15 cellular contexts compared by ENCODE assay signal in the genomic region with DNA sequence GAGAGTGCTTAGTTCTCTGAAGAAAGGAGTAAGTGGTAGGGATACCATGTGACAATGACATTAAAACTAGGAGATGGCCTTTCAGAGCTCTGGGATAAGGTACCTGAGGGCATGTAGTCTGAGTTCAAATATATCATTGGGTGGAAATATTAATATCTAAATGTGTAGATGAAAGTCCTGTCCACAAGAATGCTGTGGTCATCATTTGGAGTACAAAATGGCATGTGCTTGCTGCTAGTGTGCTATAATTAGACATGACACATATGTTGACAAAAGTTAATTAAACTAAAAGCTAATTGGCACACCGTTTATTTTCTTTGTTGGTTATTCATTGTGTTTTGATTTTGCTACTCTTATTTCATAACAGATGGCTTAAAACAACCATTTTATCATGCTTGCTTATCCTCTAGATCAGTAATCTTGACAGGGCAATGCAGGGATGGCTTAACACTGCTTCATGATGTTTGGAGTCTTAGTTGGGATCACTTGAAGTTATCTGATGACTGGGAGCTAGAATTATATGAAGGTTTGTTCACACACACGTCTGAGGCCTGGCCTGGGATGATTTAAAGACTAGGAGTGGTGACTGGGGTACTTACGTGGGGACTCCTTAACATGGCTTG. TPM values are rescaled to one million over a fixed set of nuclear protein-coding genes. Genes with fewer than 3 reads are reported as not detected.
DNase-seq lines count a peak whose midpoint lies in the region; ATAC-seq and TF ChIP-seq lines count a peak whose summit lies in the region.
"Had no signal": no experiment of that assay in that cellular context is flagged by ENCODE, and none has a peak within 500 bp of the region (broad histone marks: within the 10 kb centered on the region; RNA-seq: fewer than 3 reads in every experiment).

No MANE protein-coding gene starts in this region.

- H3K4me3 ChIP-seq in HEK293 (ENCODE audit: low read depth, low read length) (no peak overlapping the region), fibroblast of villous mesenchyme (ENCODE audit: low read depth, low read length) (no peak overlapping the region), gastrocnemius medialis (no peak overlapping the region)
- H3K4me3 ChIP-seq in CD8-positive, alpha-beta T cell (ENCODE audit: low read depth, low read length) = no peak overlapping the region
- H3K4me3 ChIP-seq: GM23338 had no signal

- H3K36me3 Mint-ChIP-seq in CD8-positive, alpha-beta T cell = peaks cover 36% of the 10 kb centered on the region

- H3K4me1 Mint-ChIP-seq in CD8-positive, alpha-beta T cell (ENCODE audit: low read depth) = no peaks in the 10 kb centered on the region

- no peak for TF ChIP-seq POLR2A in gastrocnemius medialis (IDR thresholded peaks at IDR 0.05)

- no peaks in the 10 kb centered on the region for H3K27me3 Mint-ChIP-seq in CD8-positive, alpha-beta T cell (ENCODE audit: low read depth)
- H3K27me3 Mint-ChIP-seq: CD4-positive, alpha-beta memory T cell had no signal

- intact Hi-C loops in gastrocnemius medialis (cut with DNase I; ENCODE audit: low total_unique reads) = no loop called here
- intact Hi-C loops in left colon (cut with DNase I, micrococcal nuclease) = no loop called here
- intact Hi-C loops in CD8-positive, alpha-beta T cell (cut with DNase I, micrococcal nuclease) = no loop called here

- peaks cover 0 to 31% of the 10 kb centered on the region in 2 experiments; a peak in 2 of 3 replicates for H3K36me3 ChIP-seq in HEK293 (ENCODE audit: control insufficient read depth in 2 of 2, insufficient read depth in 1 of 2, low read length in 2 of 2)
- peaks cover 0 to 32% of the 10 kb centered on the region in 2 donors for H3K36me3 ChIP-seq in gastrocnemius medialis
- H3K36me3 ChIP-seq in CD8-positive, alpha-beta T cell (ENCODE audit: insufficient read depth, low read length) = no peaks in the 10 kb centered on the region
- H3K36me3 ChIP-seq: BE2C had no signal

- no peak overlapping the region for H3K27ac Mint-ChIP-seq in CD8-positive, alpha-beta T cell
- H3K27ac Mint-ChIP-seq: GM23338 had no signal

- POLR2A ChIA-PET in HEK293 (lab: Yijun Ruan, JAX) = no interaction called here
- POLR2A ChIA-PET in CD8-positive, alpha-beta T cell (lab: Charles Lee) = no interaction called here

- no peaks in the 10 kb centered on the region for H3K4me1 ChIP-seq in HEK293 (ENCODE audit: control insufficient read depth, insufficient read depth, low read length)
- peaks cover 0 to 4% of the 10 kb centered on the region in 2 donors for H3K4me1 ChIP-seq in gastrocnemius medialis
- H3K4me1 ChIP-seq in CD8-positive, alpha-beta T cell (ENCODE audit: insufficient read depth, low read length) = no peaks in the 10 kb centered on the region
- H3K4me1 ChIP-seq: BE2C had no signal

- H3K9me3 Mint-ChIP-seq in CD8-positive, alpha-beta T cell = no peaks in the 10 kb centered on the region
- H3K9me3 Mint-ChIP-seq: CD4-positive, alpha-beta memory T cell; GM23338 had no signal

- H3K9me3 ChIP-seq in HEK293 (ENCODE audit: control insufficient read depth, insufficient read depth, low read depth, low read length) = no peaks in the 10 kb centered on the region
- H3K9me3 ChIP-seq in gastrocnemius medialis = no peaks in the 10 kb centered on the region
- no peaks in the 10 kb centered on the region for H3K9me3 ChIP-seq in CD8-positive, alpha-beta T cell (ENCODE audit: low read length)
- H3K9me3 ChIP-seq: BE2C had no signal

- ATAC-seq in gastrocnemius medialis (peak; percentile 44 to 68), left colon (no peak), HG02759 (IDR thresholded peaks at IDR 0.05; ENCODE audit: unreplicated experiment) (no peak)
- no peak for ATAC-seq in CD8-positive, alpha-beta T cell
- ATAC-seq: GM23338 had no signal

- no peak overlapping the region for H3K4me3 Mint-ChIP-seq in CD8-positive, alpha-beta T cell
- H3K4me3 Mint-ChIP-seq: CD4-positive, alpha-beta memory T cell; GM23338 had no signal

- H3K27me3 ChIP-seq in gastrocnemius medialis = no peaks in the 10 kb centered on the region
- H3K27me3 ChIP-seq in CD8-positive, alpha-beta T cell (ENCODE audit: insufficient read depth, low read length) = no peaks in the 10 kb centered on the region
- H3K27me3 ChIP-seq: BE2C had no signal

- CTCF ChIA-PET in HEK293 (lab: Yijun Ruan, JAX) = interaction anchor here (0.5 to 1.0 kb wide), 3 partner anchors 16 to 351 kb away, joined by 3 read pairs; no protein-coding TSS in a partner anchor
- CTCF ChIA-PET in CD8-positive, alpha-beta T cell (lab: Charles Lee) = interaction anchor here (0.9 kb wide), 1 partner anchor 14 kb away, joined by 3 read pairs; no protein-coding TSS in a partner anchor

- TF ChIP-seq CTCF in HEK293 (tag by site-specific recombination; IDR thresholded peaks at IDR 0.05) (no peak), fibroblast of villous mesenchyme (IDR thresholded peaks at IDR 0.05; ENCODE audit: insufficient read depth, low read depth, low read length) (no peak), gastrocnemius medialis (IDR thresholded peaks at IDR 0.05 in 4 of 5, conservative IDR thresholded peaks at IDR 0.05 in 1 of 5) (no peak)
- no peak for TF ChIP-seq CTCF in CD8-positive, alpha-beta T cell (IDR thresholded peaks at IDR 0.05)

- DNase-seq in NCI-H774 (lab: John Stamatoyannopoulos, UW) (peak; percentile 7), fibroblast of villous mesenchyme (ENCODE audit: low read depth) (peak; percentile 55), gastrocnemius medialis (no peak), left colon (no peak)
- no peak for DNase-seq in CD8-positive, alpha-beta T cell
- DNase-seq: BE2C; CD4-positive, alpha-beta memory T cell; COR-L47; GF-D8; H7; KBM-7 had no signal

- in situ Hi-C loops in gastrocnemius medialis (cut with MboI; ENCODE audit: low sequenced_read_pairs in 4 of 4) = no loop called here

- H3K27ac ChIP-seq in HEK293 (ENCODE audit: extremely low read depth, low read depth, low read length) = no peak overlapping the region
- peak overlapping the region in 2 of 4 donors; percentile 3 to 20 for H3K27ac ChIP-seq in gastrocnemius medialis
- H3K27ac ChIP-seq in CD8-positive, alpha-beta T cell (ENCODE audit: low read depth, low read length) = no peak overlapping the region
- H3K27ac ChIP-seq: C4-2B had no signal

TF ChIP-seq in HEK293, 187 proteins besides CTCF, POLR2A, EP300 and RAD21:
- TF ChIP-seq ZNF544 (tag by site-specific recombination; IDR thresholded peaks at IDR 0.05) = no peak
- peak; percentile 26; the same call in 1 of the 2 replicates for TF ChIP-seq PRDM6 (tag by site-specific recombination; IDR thresholded peaks at IDR 0.05)
- no peak for TF ChIP-seq ZNF473 (tag by site-specific recombination; IDR thresholded peaks at IDR 0.05)
- TF ChIP-seq ZNF514 (tag by site-specific recombination; IDR thresholded peaks at IDR 0.05) = no peak
- TF ChIP-seq, protein P1, sequence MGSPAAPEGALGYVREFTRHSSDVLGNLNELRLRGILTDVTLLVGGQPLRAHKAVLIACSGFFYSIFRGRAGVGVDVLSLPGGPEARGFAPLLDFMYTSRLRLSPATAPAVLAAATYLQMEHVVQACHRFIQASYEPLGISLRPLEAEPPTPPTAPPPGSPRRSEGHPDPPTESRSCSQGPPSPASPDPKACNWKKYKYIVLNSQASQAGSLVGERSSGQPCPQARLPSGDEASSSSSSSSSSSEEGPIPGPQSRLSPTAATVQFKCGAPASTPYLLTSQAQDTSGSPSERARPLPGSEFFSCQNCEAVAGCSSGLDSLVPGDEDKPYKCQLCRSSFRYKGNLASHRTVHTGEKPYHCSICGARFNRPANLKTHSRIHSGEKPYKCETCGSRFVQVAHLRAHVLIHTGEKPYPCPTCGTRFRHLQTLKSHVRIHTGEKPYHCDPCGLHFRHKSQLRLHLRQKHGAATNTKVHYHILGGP (tag by site-specific recombination; IDR thresholded peaks at IDR 0.05) = no peak
- TF ChIP-seq, protein P2, sequence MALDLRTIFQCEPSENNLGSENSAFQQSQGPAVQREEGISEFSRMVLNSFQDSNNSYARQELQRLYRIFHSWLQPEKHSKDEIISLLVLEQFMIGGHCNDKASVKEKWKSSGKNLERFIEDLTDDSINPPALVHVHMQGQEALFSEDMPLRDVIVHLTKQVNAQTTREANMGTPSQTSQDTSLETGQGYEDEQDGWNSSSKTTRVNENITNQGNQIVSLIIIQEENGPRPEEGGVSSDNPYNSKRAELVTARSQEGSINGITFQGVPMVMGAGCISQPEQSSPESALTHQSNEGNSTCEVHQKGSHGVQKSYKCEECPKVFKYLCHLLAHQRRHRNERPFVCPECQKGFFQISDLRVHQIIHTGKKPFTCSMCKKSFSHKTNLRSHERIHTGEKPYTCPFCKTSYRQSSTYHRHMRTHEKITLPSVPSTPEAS (tag by site-specific recombination; IDR thresholded peaks at IDR 0.05) = no peak
- TF ChIP-seq ZNF223 (tag by site-specific recombination; IDR thresholded peaks at IDR 0.05) = no peak

RNA-seq across cellular contexts. Expression of gene CC2D1B, which starts 31.0 kb away (rescaled TPM):
- total RNA-seq in fibroblast of villous mesenchyme (36.4 and 36.7 TPM in 2 replicates), gastrocnemius medialis (10 to 100 TPM; 34.1 to 62.7 (median 52.2) TPM), left colon (10 to 100 TPM; 32.8 to 35.3 TPM)
- 10 to 100 TPM; 38.8 to 40.6 TPM for total RNA-seq in CD8-positive, alpha-beta T cell

Comparison
In these comparisons a context has a peak if more than half of its experiments do, and no peak if none do; other contexts are left out.
1. DNase-seq: peak in NCI-H774 (single experiment) and fibroblast of villous mesenchyme (single experiment); none in gastrocnemius medialis (0 of 2), left colon (0 of 2) and CD8-positive, alpha-beta T cell (0 of 7).
2. ATAC-seq: peak in gastrocnemius medialis (2 of 2); none in left colon (single experiment), CD8-positive, alpha-beta T cell (single experiment) and HG02759 (single experiment).